ENCODE assay signal across 1 cellular context in genomic region chr2:135984199-135985017, GRCh38.
TF ChIP-seq lines count a peak whose summit lies in the region.

No MANE protein-coding gene starts in this region.

TF ChIP-seq in GM23338, 12 proteins besides CTCF, POLR2A, EP300 and RAD21 (continued from another document):
- TF ChIP-seq REST (IDR thresholded peaks at IDR 0.05; ENCODE audit: unreplicated experiment): no peak
- no peak for TF ChIP-seq ETS1 (IDR thresholded peaks at IDR 0.05)
- no peak for TF ChIP-seq CREB1 (CRISPR knock-in tag; IDR thresholded peaks at IDR 0.05; ENCODE audit: low read depth)
